In the genomic region with DNA sequence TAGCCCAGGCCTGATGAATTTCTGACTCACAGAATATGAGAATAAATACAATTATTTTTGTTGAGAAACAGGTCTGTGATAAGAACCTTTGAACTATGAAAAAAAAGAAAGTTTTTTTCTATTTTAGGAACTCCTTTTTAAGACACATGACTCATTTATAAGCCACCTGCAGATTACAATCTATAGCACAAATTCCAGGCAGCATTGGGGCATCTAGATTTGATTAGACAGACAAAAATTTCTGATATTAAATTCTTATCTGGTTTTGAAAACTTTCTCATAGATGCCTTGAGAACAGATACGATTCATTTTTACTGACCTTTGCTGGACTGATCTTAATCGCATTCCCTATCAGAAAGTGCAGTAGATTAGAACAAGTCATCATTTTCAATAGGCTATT, we compare ENCODE assay signal across 25 cellular contexts.
"Had no signal": no experiment of that assay in that cellular context is flagged by ENCODE, and none has a peak within 500 bp of the region (broad histone marks: within the 10 kb centered on the region; RNA-seq: fewer than 3 reads in every experiment).

No MANE protein-coding gene starts in this region.

- H2AFZ ChIP-seq: neural progenitor cell, parathyroid adenoma had no signal

- FAIRE-seq: small intestine, urothelium cell line had no signal

- DNase-seq: natural killer cell; occipital lobe; ovary; posterior cingulate gyrus; psoas muscle; right cardiac atrium; right lobe of liver; sigmoid colon; small intestine; stimulated activated CD4-positive, alpha-beta T cell treated with anti-CD3 and anti-CD28 coated beads, Interleukin-15, amount 100 ng/mL, for 24 hours; stimulated activated CD4-positive, alpha-beta T cell treated with anti-CD3 and anti-CD28 coated beads, Interleukin-2, amount 100 ng/mL, for 24 hours; stimulated activated CD4-positive, alpha-beta T cell treated with anti-CD3 and anti-CD28 coated beads, Interleukin-2, amount 100 ng/mL, for 48 hours; stimulated activated CD4-positive, alpha-beta T cell treated with anti-CD3 and anti-CD28 coated beads, Interleukin-4, amount 100 ng/mL, for 24 hours; stimulated activated naive B cell treated with anti-CD40 and anti-IgM and Interleukin-4, amounts not matched to agents 10 μg/mL and 1 μg/mL and 100 μg/mL, for 72 hours; stimulated activated naive CD4-positive, alpha-beta T cell treated with Interleukin-2 at 50 U/mL for 16 hours; stomach; testis; tibial artery; transverse colon; upper lobe of left lung had no signal

- H3K4me2 ChIP-seq: neural progenitor cell had no signal

- H3K9ac ChIP-seq: neural progenitor cell, parathyroid adenoma had no signal

- ATAC-seq: natural killer cell; psoas muscle; right cardiac atrium; right lobe of liver; stimulated activated effector memory CD8-positive, alpha-beta T cell treated with anti-CD3 and anti-CD28 coated beads, Interleukin-12 subunit alpha, Interleukin-12 subunit beta, amount 100 ng/mL, for 72 hours; stimulated activated naive B cell treated with anti-CD40 and anti-IgM and Interleukin-4, amounts not matched to agents 10 μg/mL and 1 μg/mL and 100 μg/mL, for 72 hours had no signal

- H3K27me3 ChIP-seq: neural progenitor cell, ovary, right lobe of liver, sigmoid colon, stomach, testis, tibial artery, transverse colon, upper lobe of left lung, vagina had no signal

- H3K4me1 ChIP-seq: neural progenitor cell, psoas muscle, right lobe of liver, sigmoid colon, stomach, testis, tibial artery, upper lobe of left lung, vagina had no signal

- H3K36me3 ChIP-seq: neural progenitor cell, ovary, right lobe of liver, sigmoid colon, stomach, tibial artery, transverse colon, upper lobe of left lung, vagina had no signal

- H3K9me3 ChIP-seq: ovary, psoas muscle, right lobe of liver, sigmoid colon, stomach, testis, tibial artery, transverse colon, upper lobe of left lung, vagina had no signal

- H3K27ac ChIP-seq: neural progenitor cell, ovary, parathyroid adenoma, psoas muscle, right lobe of liver, sigmoid colon, stomach, testis, tibial artery, transverse colon, upper lobe of left lung, vagina had no signal

- H3K79me2 ChIP-seq: parathyroid adenoma had no signal

- H3K4me3 ChIP-seq: neural progenitor cell, ovary, psoas muscle, right lobe of liver, sigmoid colon, stomach, testis, tibial artery, transverse colon, upper lobe of left lung, vagina had no signal
